In the genomic region with DNA sequence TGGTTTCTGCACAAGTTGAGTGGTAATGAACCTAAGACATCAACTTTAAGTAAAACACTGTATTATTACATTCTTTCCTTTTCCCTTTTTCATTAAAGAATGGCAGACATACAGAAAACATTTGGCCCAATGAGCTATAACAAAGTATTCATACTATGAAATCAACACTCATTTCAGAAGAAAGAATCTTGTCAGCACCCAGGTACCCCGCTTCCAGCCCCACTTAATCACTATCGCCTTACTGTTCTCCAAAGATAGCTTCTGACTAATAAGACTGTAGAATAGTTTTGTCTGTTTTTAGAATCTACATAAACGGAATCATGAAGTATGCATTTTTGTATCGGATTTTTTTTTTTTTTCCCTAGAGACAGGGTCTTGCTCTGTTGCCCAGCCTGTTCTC, we compare ENCODE assay signal across 20 cellular contexts.
DNase-seq lines count a peak whose midpoint lies in the region; ATAC-seq and TF ChIP-seq lines count a peak whose summit lies in the region.
"Had no signal": no experiment of that assay in that cellular context is flagged by ENCODE, and none has a peak within 500 bp of the region (broad histone marks: within the 10 kb centered on the region; RNA-seq: fewer than 3 reads in every experiment).

No MANE protein-coding gene starts in this region.

- ATAC-seq in GM18505 (IDR thresholded peaks at IDR 0.05; ENCODE audit: unreplicated experiment) (peak; percentile 76), GM19043 (IDR thresholded peaks at IDR 0.05; ENCODE audit: low read depth, unreplicated experiment) (peak; percentile 63), HG02852 (IDR thresholded peaks at IDR 0.05; ENCODE audit: unreplicated experiment) (peak; percentile 86), HG03469 (IDR thresholded peaks at IDR 0.05; ENCODE audit: unreplicated experiment) (peak; percentile 76)
- ATAC-seq in activated CD4-positive, CD25-positive, alpha-beta regulatory T cell treated with anti-CD3 and anti-CD28 coated beads, Interleukin-2, amount 50 U/mL, for 24 hours = no peak
- ATAC-seq: activated CD8-positive, alpha-beta T cell treated with anti-CD3 and anti-CD28 coated beads for 36 hours; SK-N-SH treated with all-trans-retinoic acid at 6 μM for 48 hours; stimulated activated memory B cell treated with anti-CD40 and anti-IgM and Interleukin-4, amounts not matched to agents 10 μg/mL and 1 μg/mL and 100 μg/mL, for 72 hours had no signal

- DNase-seq in retina (no peak), middle frontal gyrus (ENCODE audit: extremely low spot score, low spot score) (no peak), NCI-H774 (lab: John Stamatoyannopoulos, UW) (no peak)
- DNase-seq: activated CD4-positive, CD25-positive, alpha-beta regulatory T cell; activated CD8-positive, alpha-beta T cell treated with anti-CD3 and anti-CD28 coated beads for 36 hours; activated naive CD4-positive, alpha-beta T cell treated with anti-CD3 and anti-CD28 coated beads, Interleukin-2, amount 10 ng/mL, durations not matched to agents 7 days and 5 days; activated T-cell treated with anti-CD3 and anti-CD28 coated beads, Interleukin-2, amount 50 U/mL, for 24 hours; left ventricle myocardium inferior; NCI-H1105 treated with DMSO at 0.1 percent for 48 hours; NCI-H2081 treated with DMSO at 0.1 percent for 48 hours; NCI-H446 treated with DMSO at 0.1 percent for 48 hours; NK-92 treated with Interleukin-12 subunit alpha and Interleukin-12 subunit beta, amount 100 ng/mL, for 24 hours; uterus had no signal

- TF ChIP-seq POLR2A in GM18505 (IDR thresholded peaks at IDR 0.05; ENCODE audit: borderline replicate concordance, extremely low read depth, insufficient read depth, insufficient read length) = no peak

Comparison
In these comparisons a context has a peak if more than half of its experiments do, and no peak if none do; other contexts are left out.
1. ATAC-seq: peak in GM18505 (single experiment), GM19043 (single experiment), HG02852 (single experiment) and HG03469 (single experiment); none in activated CD4-positive, CD25-positive, alpha-beta regulatory T cell treated with anti-CD3 and anti-CD28 coated beads, Interleukin-2, amount 50 U/mL, for 24 hours (0 of 2).